In the genomic region with DNA sequence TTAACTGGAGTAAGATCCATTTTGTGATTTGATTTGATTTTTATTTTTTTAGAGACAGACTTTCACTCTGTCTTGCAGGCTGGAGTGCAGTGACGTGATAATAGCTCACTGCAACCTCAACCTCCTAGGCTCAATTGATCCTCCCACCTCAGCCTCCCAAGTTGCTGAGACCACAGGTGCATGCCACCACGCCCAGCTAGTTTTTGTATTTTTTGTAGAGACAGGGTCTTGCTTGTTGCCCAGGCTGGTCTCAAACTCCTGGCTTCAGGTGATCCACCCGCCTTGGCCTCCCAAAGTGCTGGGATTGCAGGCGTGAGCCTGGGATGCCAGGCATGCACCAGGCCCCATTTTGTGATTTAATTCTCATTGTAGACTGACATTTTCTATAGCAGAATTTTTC, we compare ENCODE assay signal across 8 cellular contexts. TPM values are rescaled to one million over a fixed set of nuclear protein-coding genes. Genes with fewer than 3 reads are reported as not detected.
DNase-seq lines count a peak whose midpoint lies in the region; ATAC-seq lines count a peak whose summit lies in the region.
"Not testable (repeated sequence)": the region's sequence is repeated elsewhere in the genome, so short reads cannot be mapped to it uniquely, and the experiment has no call there.

No MANE protein-coding gene starts in this region.

- peak overlapping the region; percentile 81 for H3K27ac Mint-ChIP-seq in activated naive CD8-positive, alpha-beta T cell treated with anti-CD3 and anti-CD28 coated beads for 36 hours

- peak; percentile 7 for ATAC-seq in GM18499 (IDR thresholded peaks at IDR 0.05; ENCODE audit: insufficient read depth, unreplicated experiment)
- peak; percentile 30 for ATAC-seq in GM19328 (IDR thresholded peaks at IDR 0.05; ENCODE audit: unreplicated experiment)
- ATAC-seq in GM21619 (IDR thresholded peaks at IDR 0.05; ENCODE audit: unreplicated experiment), result peak; percentile 8
- peak; percentile 7 for ATAC-seq in HG02970 (IDR thresholded peaks at IDR 0.05; ENCODE audit: low FRiP score, unreplicated experiment)
- ATAC-seq in HG03442 (IDR thresholded peaks at IDR 0.05; ENCODE audit: unreplicated experiment), result peak; percentile 16
- ATAC-seq in activated CD4-positive, CD25-positive, alpha-beta regulatory T cell treated with anti-CD3 and anti-CD28 coated beads, Interleukin-2, amount 50 U/mL, for 24 hours, result peak; percentile 8 to 33

- H3K4me3 Mint-ChIP-seq in activated naive CD8-positive, alpha-beta T cell treated with anti-CD3 and anti-CD28 coated beads for 36 hours, result not testable (repeated sequence)

- not testable (repeated sequence) for H3K9me3 Mint-ChIP-seq in activated naive CD8-positive, alpha-beta T cell treated with anti-CD3 and anti-CD28 coated beads for 36 hours

- H3K27me3 Mint-ChIP-seq in activated naive CD8-positive, alpha-beta T cell treated with anti-CD3 and anti-CD28 coated beads for 36 hours, result not testable (repeated sequence)

- peaks cover 29% of the 10 kb centered on the region for H3K36me3 Mint-ChIP-seq in activated naive CD8-positive, alpha-beta T cell treated with anti-CD3 and anti-CD28 coated beads for 36 hours

- H3K4me1 Mint-ChIP-seq in activated naive CD8-positive, alpha-beta T cell treated with anti-CD3 and anti-CD28 coated beads for 36 hours, result peaks cover 75% of the 10 kb centered on the region

- DNase-seq in activated naive CD8-positive, alpha-beta T cell treated with anti-CD3 and anti-CD28 coated beads for 36 hours, result not testable (repeated sequence)
- DNase-seq in stimulated activated CD4-positive, alpha-beta T cell treated with anti-CD3 and anti-CD28 coated beads, Interleukin-4, amount 100 ng/mL, for 24 hours, result peak; percentile 10

RNA-seq across cellular contexts. Expression of a gene that starts 47.8 kb away (rescaled TPM):
- 10 to 100 TPM; 39.2 to 39.8 TPM for total RNA-seq in activated naive CD8-positive, alpha-beta T cell treated with anti-CD3 and anti-CD28 coated beads for 36 hours
